24 cellular contexts compared by ENCODE assay signal in the genomic region with DNA sequence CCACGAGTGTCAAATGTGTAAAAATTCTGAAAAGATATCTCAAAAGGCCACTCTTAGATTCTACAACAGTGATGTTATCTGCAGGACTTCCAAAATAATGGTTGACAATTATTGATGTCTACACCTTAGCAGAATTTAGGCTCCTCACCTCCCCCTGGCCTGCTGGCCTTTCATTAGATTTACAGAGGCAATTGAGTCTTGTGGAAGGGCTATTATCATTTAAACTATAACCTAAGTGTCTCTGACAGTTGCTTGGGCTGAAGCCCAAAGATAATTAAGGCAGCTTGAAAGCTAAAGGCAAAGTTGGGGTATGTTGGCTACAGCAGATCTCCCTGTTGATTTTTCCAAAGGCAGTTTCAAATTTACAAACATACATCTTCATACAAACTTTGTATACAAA.
"Had no signal": no experiment of that assay in that cellular context is flagged by ENCODE, and none has a peak within 500 bp of the region (broad histone marks: within the 10 kb centered on the region; RNA-seq: fewer than 3 reads in every experiment).

No MANE protein-coding gene starts in this region.

- H3K4me1 ChIP-seq: breast epithelium had no signal

- DNase-seq: activated CD4-positive, alpha-beta T cell treated with anti-CD3 and anti-CD28 coated beads for 48 hours; activated CD4-positive, alpha-beta T cell treated with anti-CD3 and anti-CD28 coated beads, Interleukin-2, amount 50 U/mL, for 4 hours; activated CD4-positive, CD25-positive, alpha-beta regulatory T cell treated with anti-CD3 and anti-CD28 coated beads, Interleukin-2, amount 50 U/mL, for 72 hours; activated CD8-positive, alpha-beta memory T cell treated with anti-CD3 and anti-CD28 coated beads, Interleukin-2, amount 50 U/mL, for 48 hours; activated CD8-positive, alpha-beta T cell treated with anti-CD3 and anti-CD28 coated beads, Interleukin-2, amount 10 ng/mL, durations not matched to agents 7 days and 5 days; activated effector memory CD4-positive, alpha-beta T cell treated with Interleukin-2 at 50 U/mL for 16 hours; activated naive CD4-positive, alpha-beta T cell; activated T-cell treated with anti-CD3 and anti-CD28 coated beads, Interleukin-2, amount 50 U/mL, for 1 hour; aorta; caudate nucleus; MG63; MV-4-11; NCI-H1092 treated with DMSO at 0.1 percent for 48 hours; NCI-H1417 treated with DMSO at 0.1 percent for 48 hours; NCI-H1694; NCI-H2029 treated with DMSO at 0.1 percent for 48 hours; NCI-H510A; NCI-H526 treated with DMSO at 0.1 percent for 48 hours; PC-9; SHP77 treated with DMSO at 0.1 percent for 48 hours; T-helper 1 cell; WERI-Rb-1 had no signal

- H3K9ac ChIP-seq: KMS-11 had no signal

- ATAC-seq: activated CD8-positive, alpha-beta T cell treated with anti-CD3 and anti-CD28 coated beads, Interleukin-2, amount 10 ng/mL, durations not matched to agents 7 days and 5 days had no signal

- H3K4me2 ChIP-seq: KMS-11, PC-9 had no signal

- H3K36me3 ChIP-seq: breast epithelium, MG63, WERI-Rb-1 had no signal

- H3K27ac ChIP-seq: breast epithelium, KMS-11, PC-9, WERI-Rb-1 had no signal

- H2AFZ ChIP-seq: PC-9 had no signal

- H3K27me3 ChIP-seq: breast epithelium, MG63 had no signal

- H3K4me3 ChIP-seq: breast epithelium, MG63, PC-9 had no signal
